ENCODE assay signal across 8 cellular contexts in genomic region chr6:44255848-44256247, GRCh38. TPM values are rescaled to one million over a fixed set of nuclear protein-coding genes. Genes with fewer than 3 reads are reported as not detected.
DNase-seq lines count a peak whose midpoint lies in the region; ATAC-seq, FAIRE-seq and TF ChIP-seq lines count a peak whose summit lies in the region.

No MANE protein-coding gene starts in this region.

- ATAC-seq in SK-N-SH treated with all-trans-retinoic acid at 6 μM for 48 hours (peak; percentile 8), GM18519 (IDR thresholded peaks at IDR 0.05; ENCODE audit: low FRiP score, unreplicated experiment) (no peak)

- CTCF ChIA-PET in endothelial cell of umbilical vein (lab: Charles Lee), result interaction anchor here (1.0 to 3.3 kb wide), 11 partner anchors 10 to 159 kb away, joined by 4 to 38 read pairs (median 9); partner anchors contain the start of gene HSP90AB1

- TF ChIP-seq POLR2A in GM19099 (IDR thresholded peaks at IDR 0.05; ENCODE audit: extremely low read depth, insufficient read length, low read depth) (peak; percentile 33), endothelial cell of umbilical vein (IDR thresholded peaks at IDR 0.05; ENCODE audit: low read depth, low read length) (no peak)

- POLR2A ChIA-PET in endothelial cell of umbilical vein (lab: Charles Lee), result interaction anchor here (2.9 kb wide), 1 partner anchor 9 kb away, joined by 49 read pairs; the partner anchor contains the start of gene HSP90AB1

- no peaks in the 10 kb centered on the region for H3K9me1 ChIP-seq in endothelial cell of umbilical vein (replicated peaks; ENCODE audit: control insufficient read depth, extremely low read depth, insufficient read depth, low read length)

- H2AFZ ChIP-seq in endothelial cell of umbilical vein (ENCODE audit: low read depth, low read length), result no peak overlapping the region

- H3K4me3 ChIP-seq in endothelial cell of umbilical vein (replicated peaks in 1 of 3; ENCODE audit: insufficient read depth in 1 of 3, low read depth in 1 of 3, low read length in 3 of 3) (peak overlapping the region in 2 of 3 experiments; percentile 74 to 89), skeletal muscle cell (ENCODE audit: low read depth, low read length) (peak overlapping the region; percentile 88)

- H3K9ac ChIP-seq in endothelial cell of umbilical vein (replicated peaks; ENCODE audit: extremely low read depth, insufficient read depth, low read length), result peak overlapping the region; percentile 69

- no peak for TF ChIP-seq CTCF in endothelial cell of umbilical vein (IDR thresholded peaks at IDR 0.05; ENCODE audit: extremely low read depth in 1 of 2, insufficient read depth in 1 of 2, low read depth in 1 of 2, low read length in 2 of 2)

- H3K4me1 ChIP-seq in endothelial cell of umbilical vein (ENCODE audit: control insufficient read depth, extremely low read depth, insufficient read depth, low read length), result peaks cover 13% of the 10 kb centered on the region

- dilution Hi-C loops in endothelial cell of umbilical vein (cut with MboI; ENCODE audit: extremely low pct_ligation_motif_present, low sequenced_read_pairs), result no loop called here

- H3K4me2 ChIP-seq in endothelial cell of umbilical vein (ENCODE audit: insufficient read depth, low read length), result peak overlapping the region; percentile 63

- no peak for FAIRE-seq in endothelial cell of umbilical vein (lab: Jason Lieb, UNC)

- DNase-seq in endothelial cell of umbilical vein (ENCODE audit: low read depth, low spot score) (no peak), skeletal muscle cell (ENCODE audit: low read depth) (no peak), foreskin melanocyte (no peak), COR-L47 (lab: John Stamatoyannopoulos, UW) (no peak)
- no peak for DNase-seq in stimulated activated CD4-positive, alpha-beta T cell treated with anti-CD3 and anti-CD28 coated beads, Interleukin-2, amount 100 ng/mL, for 48 hours

- intact Hi-C loops in endothelial cell of umbilical vein (cut with micrococcal nuclease), result loop anchor here (1.0 to 2.0 kb wide), 2 partner anchors 9 to 35 kb away; partner anchors contain the start of gene HSP90AB1

- peaks cover 36% of the 10 kb centered on the region for H3K79me2 ChIP-seq in endothelial cell of umbilical vein (ENCODE audit: control insufficient read depth, insufficient read depth, low read length)

- no peaks in the 10 kb centered on the region for H3K27me3 ChIP-seq in endothelial cell of umbilical vein (ENCODE audit: control insufficient read depth in 2 of 2, insufficient read depth in 2 of 2, low read length in 2 of 2)

- H4K20me1 ChIP-seq in endothelial cell of umbilical vein (replicated peaks; ENCODE audit: control insufficient read depth, extremely low read depth, insufficient read depth, low read length), result peaks cover 2% of the 10 kb centered on the region

- no TSS peak for BruUV-seq in endothelial cell of umbilical vein (replicated peaks; lab: Mats Ljungman, UMichigan)

- peaks cover 28 to 53% of the 10 kb centered on the region in 2 experiments for H3K36me3 ChIP-seq in endothelial cell of umbilical vein (ENCODE audit: control insufficient read depth in 2 of 2, extremely low read depth in 1 of 2, insufficient read depth in 2 of 2, low read length in 2 of 2)

- no peak overlapping the region for H3K27ac ChIP-seq in endothelial cell of umbilical vein (ENCODE audit: insufficient read depth, low read depth, low read length)

- no peaks in the 10 kb centered on the region for H3K9me3 ChIP-seq in endothelial cell of umbilical vein (replicated peaks; ENCODE audit: control insufficient read depth, insufficient read depth, low read length)

TF ChIP-seq in SK-N-SH treated with all-trans-retinoic acid at 6 μM for 48 hours, 23 proteins besides CTCF, POLR2A, EP300 and RAD21 (continues in another document):
- TF ChIP-seq OSR1 (CRISPR knock-in tag; IDR thresholded peaks at IDR 0.05), result no peak
- TF ChIP-seq CSRNP3 (CRISPR knock-in tag; IDR thresholded peaks at IDR 0.05), result no peak

TF ChIP-seq in endothelial cell of umbilical vein, 7 proteins besides CTCF, POLR2A, EP300 and RAD21:
- TF ChIP-seq MYC (IDR thresholded peaks at IDR 0.05; ENCODE audit: low read depth, low read length) (no peak), FOS (IDR thresholded peaks at IDR 0.05; ENCODE audit: borderline replicate concordance, insufficient read depth, low read length) (no peak), POLR2AphosphoS5 (IDR thresholded peaks at IDR 0.05; ENCODE audit: insufficient read depth, low read depth, low read length) (no peak), GATA2 (IDR thresholded peaks at IDR 0.05; ENCODE audit: insufficient read depth, insufficient read length, low read depth, low read length) (no peak), EZH2 (IDR thresholded peaks at IDR 0.05; ENCODE audit: borderline replicate concordance, low read depth, low read length, severe bottlenecking) (no peak), JUN (IDR thresholded peaks at IDR 0.05; ENCODE audit: borderline replicate concordance, insufficient read depth, insufficient read length, low read depth) (no peak)
- TF ChIP-seq, protein P1, sequence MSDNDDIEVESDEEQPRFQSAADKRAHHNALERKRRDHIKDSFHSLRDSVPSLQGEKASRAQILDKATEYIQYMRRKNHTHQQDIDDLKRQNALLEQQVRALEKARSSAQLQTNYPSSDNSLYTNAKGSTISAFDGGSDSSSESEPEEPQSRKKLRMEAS (IDR thresholded peaks at IDR 0.05; ENCODE audit: insufficient read depth, insufficient read length), result no peak
TF ChIP-seq in endothelial cell of umbilical vein: peak in this region for 0.

RNA-seq across cellular contexts. Expression of gene SLC35B2, which starts 1.5 kb away (rescaled TPM):
- total RNA-seq in endothelial cell of umbilical vein, result 53.4 and 53.9 TPM in 2 replicates
- polyA plus RNA-seq in endothelial cell of umbilical vein, result 112 and 148 TPM in 2 replicates
- polyA plus RNA-seq in endothelial cell of umbilical vein (2011; cell fraction: cytosol; rRNA removed), result 76.0 and 79.0 TPM in 2 replicates
- 74.2 and 86.3 TPM in 2 replicates for polyA plus RNA-seq in endothelial cell of umbilical vein (2011; cell fraction: nucleus; rRNA removed)
- 52.5 and 55.0 TPM in 2 replicates for polyA plus RNA-seq in endothelial cell of umbilical vein (2012)
- 78.2 and 84.1 TPM in 2 replicates for polyA minus RNA-seq in endothelial cell of umbilical vein
- 35.8 TPM for polyA minus RNA-seq in endothelial cell of umbilical vein (2011; cell fraction: cytosol; rRNA and poly(A)+ RNA removed)
- 14.9 and 16.5 TPM in 2 replicates for polyA minus RNA-seq in endothelial cell of umbilical vein (2011; cell fraction: nucleus; rRNA and poly(A)+ RNA removed)

RNA-seq across cellular contexts. Expression of gene HSP90AB1, which starts 8.9 kb away (rescaled TPM):
- 1,088 and 1,201 TPM in 2 replicates for total RNA-seq in endothelial cell of umbilical vein
- 557 and 824 TPM in 2 replicates for polyA plus RNA-seq in endothelial cell of umbilical vein
- polyA plus RNA-seq in endothelial cell of umbilical vein (2011; cell fraction: cytosol; rRNA removed), result 942 and 1,041 TPM in 2 replicates
- 609 and 717 TPM in 2 replicates for polyA plus RNA-seq in endothelial cell of umbilical vein (2011; cell fraction: nucleus; rRNA removed)
- polyA plus RNA-seq in endothelial cell of umbilical vein (2012), result 1,037 and 1,473 TPM in 2 replicates
- 861 and 862 TPM in 2 replicates for polyA minus RNA-seq in endothelial cell of umbilical vein
- 534 TPM for polyA minus RNA-seq in endothelial cell of umbilical vein (2011; cell fraction: cytosol; rRNA and poly(A)+ RNA removed)
- 163 and 218 TPM in 2 replicates for polyA minus RNA-seq in endothelial cell of umbilical vein (2011; cell fraction: nucleus; rRNA and poly(A)+ RNA removed)

RNA-seq across cellular contexts. Expression of gene NFKBIE, which starts 9.5 kb away (rescaled TPM):
- total RNA-seq in endothelial cell of umbilical vein, result 15.6 and 19.0 TPM in 2 replicates
- polyA plus RNA-seq in endothelial cell of umbilical vein, result 22.6 and 25.8 TPM in 2 replicates
- 14.6 and 17.7 TPM in 2 replicates for polyA plus RNA-seq in endothelial cell of umbilical vein (2011; cell fraction: cytosol; rRNA removed)
- polyA plus RNA-seq in endothelial cell of umbilical vein (2011; cell fraction: nucleus; rRNA removed), result 13.9 and 14.2 TPM in 2 replicates
- polyA plus RNA-seq in endothelial cell of umbilical vein (2012), result 10.0 and 15.1 TPM in 2 replicates
- polyA minus RNA-seq in endothelial cell of umbilical vein, result 7.1 and 11.1 TPM in 2 replicates
- polyA minus RNA-seq in endothelial cell of umbilical vein (2011; cell fraction: cytosol; rRNA and poly(A)+ RNA removed), result 4.9 TPM
- 4.3 and 11.1 TPM in 2 replicates for polyA minus RNA-seq in endothelial cell of umbilical vein (2011; cell fraction: nucleus; rRNA and poly(A)+ RNA removed)

RNA-seq across cellular contexts. Expression of gene TMEM151B, which starts 14.4 kb away (rescaled TPM):
- total RNA-seq in endothelial cell of umbilical vein, result 0.07 TPM in 1 of 2 replicates, not detected in the other
- polyA plus RNA-seq in endothelial cell of umbilical vein, result 0.03 and 0.05 TPM in 2 replicates
- not detected in 2 replicates for polyA plus RNA-seq in endothelial cell of umbilical vein (2011; cell fraction: cytosol; rRNA removed)
- 0.03 and 0.05 TPM in 2 replicates for polyA plus RNA-seq in endothelial cell of umbilical vein (2011; cell fraction: nucleus; rRNA removed)
- 0.23 and 0.27 TPM in 2 replicates for polyA plus RNA-seq in endothelial cell of umbilical vein (2012)
- polyA minus RNA-seq in endothelial cell of umbilical vein, result 0.24 TPM in 1 of 2 replicates, not detected in the other
- not detected for polyA minus RNA-seq in endothelial cell of umbilical vein (2011; cell fraction: cytosol; rRNA and poly(A)+ RNA removed)
- not detected in 2 replicates for polyA minus RNA-seq in endothelial cell of umbilical vein (2011; cell fraction: nucleus; rRNA and poly(A)+ RNA removed)

RNA-seq across cellular contexts. Expression of gene SLC29A1, which starts 32.5 kb away (rescaled TPM):
- total RNA-seq in endothelial cell of umbilical vein, result 202 and 219 TPM in 2 replicates
- 539 and 592 TPM in 2 replicates for polyA plus RNA-seq in endothelial cell of umbilical vein
- 283 and 310 TPM in 2 replicates for polyA plus RNA-seq in endothelial cell of umbilical vein (2011; cell fraction: cytosol; rRNA removed)
- 598 and 634 TPM in 2 replicates for polyA plus RNA-seq in endothelial cell of umbilical vein (2011; cell fraction: nucleus; rRNA removed)
- polyA plus RNA-seq in endothelial cell of umbilical vein (2012), result 223 and 254 TPM in 2 replicates
- polyA minus RNA-seq in endothelial cell of umbilical vein, result 472 and 495 TPM in 2 replicates
- polyA minus RNA-seq in endothelial cell of umbilical vein (2011; cell fraction: cytosol; rRNA and poly(A)+ RNA removed), result 35.7 TPM
- polyA minus RNA-seq in endothelial cell of umbilical vein (2011; cell fraction: nucleus; rRNA and poly(A)+ RNA removed), result 135 and 171 TPM in 2 replicates
